ENCODE assay signal across 27 cellular contexts in the genomic region with DNA sequence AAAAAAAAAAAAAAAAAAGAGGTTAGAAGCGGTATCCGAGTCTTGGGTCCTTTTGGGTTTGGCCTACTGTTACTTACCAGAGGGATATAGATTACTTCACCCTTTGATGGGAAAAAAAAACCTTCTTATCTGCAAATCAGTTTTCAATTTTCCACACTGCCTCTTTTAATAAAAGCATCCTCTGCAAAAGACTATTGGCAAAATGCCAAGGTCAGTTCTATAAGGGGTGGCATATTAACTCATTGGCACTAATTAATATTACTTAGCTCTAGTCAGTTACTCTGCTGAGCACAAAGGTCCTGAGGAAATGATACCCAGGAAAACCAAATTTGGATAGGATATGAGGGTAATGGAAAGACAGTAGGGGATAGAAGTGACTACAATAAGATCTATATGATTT.
"Had no signal": no experiment of that assay in that cellular context is flagged by ENCODE, and none has a peak within 500 bp of the region (broad histone marks: within the 10 kb centered on the region; RNA-seq: fewer than 3 reads in every experiment).

No MANE protein-coding gene starts in this region.

- ATAC-seq: stimulated activated effector memory CD8-positive, alpha-beta T cell treated with anti-CD3 and anti-CD28 coated beads, Interleukin-12 subunit alpha, Interleukin-12 subunit beta, amount 100 ng/mL, for 72 hours; stimulated activated memory B cell treated with anti-CD40 and anti-IgM and Interleukin-4, amounts not matched to agents 10 μg/mL and 1 μg/mL and 100 μg/mL, for 72 hours; stimulated activated naive B cell treated with anti-CD40 and anti-IgM and Interleukin-4, amounts not matched to agents 10 μg/mL and 1 μg/mL and 100 μg/mL, for 72 hours; stimulated activated naive CD8-positive, alpha-beta T cell treated with anti-CD3 and anti-CD28 coated beads, Interleukin-15, amount 100 ng/mL, for 72 hours; stimulated activated naive CD8-positive, alpha-beta T cell treated with anti-CD3 and anti-CD28 coated beads, Interleukin-15, Interleukin-2, amounts not matched to agents 100 U/mL and 50 U/mL, for 24 hours; upper lobe of right lung had no signal

- H3K27me3 ChIP-seq: stomach, suprapubic skin, testis, thyroid gland, tibial artery, tibial nerve, transverse colon, upper lobe of left lung, upper lobe of right lung, uterus, vagina had no signal

- FAIRE-seq: urothelium cell line had no signal

- H3K4me3 ChIP-seq: stomach, suprapubic skin, testis, thoracic aorta, thyroid gland, tibial artery, tibial nerve, transverse colon, upper lobe of left lung, upper lobe of right lung, uterus, vagina had no signal

- H3K4me1 ChIP-seq: stomach, suprapubic skin, testis, thyroid gland, tibial artery, tibial nerve, transverse colon, upper lobe of left lung, upper lobe of right lung, uterus, vagina had no signal

- DNase-seq: stimulated activated CD4-positive, alpha-beta T cell treated with anti-CD3 and anti-CD28 coated beads, Interleukin-2, amount 100 ng/mL, for 48 hours; stimulated activated CD4-positive, alpha-beta T cell treated with anti-CD3 and anti-CD28 coated beads, Interleukin-4, amount 100 ng/mL, for 1 hour; stimulated activated CD4-positive, alpha-beta T cell treated with anti-CD3 and anti-CD28 coated beads, Interleukin-4, amount 100 ng/mL, for 24 hours; stimulated activated CD4-positive, alpha-beta T cell treated with anti-CD3 and anti-CD28 coated beads, Interleukin-4, amount 100 ng/mL, for 4 hours; stimulated activated CD8-positive, alpha-beta memory T cell treated with anti-CD3 and anti-CD28 coated beads, Interleukin-4, amount 100 ng/mL, for 48 hours; stimulated activated naive B cell treated with anti-CD40 and anti-IgM and Interleukin-4, amounts not matched to agents 10 μg/mL and 1 μg/mL and 100 μg/mL, for 72 hours; stimulated activated naive CD4-positive, alpha-beta T cell; stimulated activated naive CD4-positive, alpha-beta T cell treated with Interleukin-2 at 50 U/mL for 16 hours; stimulated activated naive CD8-positive, alpha-beta T cell treated with anti-CD3 and anti-CD28 coated beads, Interleukin-15, amount 100 ng/mL, for 72 hours; stimulated activated naive CD8-positive, alpha-beta T cell treated with anti-CD3 and anti-CD28 coated beads, Interleukin-15, Interleukin-2, amounts not matched to agents 100 U/mL and 50 U/mL, for 24 hours; stomach; substantia nigra; testis; thyroid gland; tibial artery; transverse colon; trophoblast cell; upper lobe of left lung; upper lobe of right lung; uterus had no signal

- H3K36me3 ChIP-seq: stomach, suprapubic skin, thoracic aorta, thyroid gland, tibial artery, tibial nerve, transverse colon, upper lobe of left lung, upper lobe of right lung, uterus, vagina had no signal

- H3K27ac ChIP-seq: stomach, suprapubic skin, testis, thoracic aorta, thyroid gland, tibial artery, tibial nerve, transverse colon, upper lobe of left lung, upper lobe of right lung, uterus, vagina had no signal

- H3K9me3 ChIP-seq: suprapubic skin, testis, thoracic aorta, thyroid gland, transverse colon, upper lobe of left lung, upper lobe of right lung, uterus, vagina had no signal
